Comparison of ENCODE assay signal across 8 cellular contexts in the genomic region with DNA sequence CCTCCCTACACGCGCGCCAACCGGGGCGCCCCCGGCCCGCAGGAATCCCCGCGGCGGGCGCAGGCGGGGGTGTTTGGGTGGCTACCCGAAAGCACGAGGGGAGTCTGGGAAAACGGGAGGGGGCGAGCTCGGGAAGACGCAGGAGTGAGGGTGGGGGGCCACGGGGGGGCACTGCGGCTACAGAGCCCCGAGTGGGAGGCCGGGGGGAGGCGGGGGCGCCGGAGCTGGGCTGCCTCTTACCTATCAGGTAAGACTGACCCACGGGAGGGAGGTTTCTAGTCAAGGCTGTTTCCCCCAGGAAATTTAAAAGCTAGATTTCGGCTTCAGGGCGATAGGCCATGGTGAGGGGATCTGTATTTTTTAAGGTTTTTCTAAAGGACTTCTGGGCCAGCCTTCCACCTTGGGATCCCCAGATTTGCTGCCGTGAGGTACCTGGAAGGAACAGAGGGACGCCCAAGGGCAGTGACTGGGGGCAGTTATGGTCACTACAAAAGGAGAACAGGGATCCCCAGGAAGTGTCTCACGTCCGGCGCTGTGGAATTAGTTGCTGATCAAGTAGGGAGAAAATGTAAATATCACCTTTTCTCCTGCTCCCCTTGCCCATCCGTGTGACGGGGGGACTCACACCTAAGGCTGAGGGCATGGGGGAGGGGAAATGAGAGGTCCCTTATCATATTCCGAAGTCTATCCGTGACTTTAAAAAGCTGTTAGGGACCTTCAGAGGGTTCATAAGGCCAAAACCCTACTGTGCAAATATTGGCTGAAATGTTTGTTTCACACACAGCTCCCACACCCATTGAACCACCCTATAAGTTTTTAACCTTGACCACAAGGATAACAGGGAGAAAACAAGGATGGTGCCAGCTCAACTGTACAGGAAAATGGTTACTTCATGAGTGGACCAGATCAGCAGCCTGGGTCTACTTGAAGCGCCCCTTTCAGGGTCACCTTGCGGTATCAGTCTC. TPM values are rescaled to one million over a fixed set of nuclear protein-coding genes. Genes with fewer than 3 reads are reported as not detected.
DNase-seq lines count a peak whose midpoint lies in the region; ATAC-seq and TF ChIP-seq lines count a peak whose summit lies in the region.

No MANE protein-coding gene starts in this region.

- peaks cover 14% of the 10 kb centered on the region for H3K36me3 ChIP-seq in SK-N-MC (ENCODE audit: insufficient read depth, low read length)

- no peak for ATAC-seq in naive B cell (ENCODE audit: low read depth in 2 of 2)
- ATAC-seq in HG03520 (IDR thresholded peaks at IDR 0.05; ENCODE audit: unreplicated experiment) = no peak
- no peak for ATAC-seq in HG03139 (IDR thresholded peaks at IDR 0.05; ENCODE audit: unreplicated experiment)

- peak overlapping the region; percentile 77 to 97 (median 92) for H3K4me3 Mint-ChIP-seq in naive B cell

- DNase-seq in activated CD4-positive, CD25-positive, alpha-beta regulatory T cell treated with anti-CD3 and anti-CD28 coated beads, Interleukin-2, amount 50 U/mL, for 72 hours = peak; percentile 32
- no peak for DNase-seq in activated CD4-positive, CD25-positive, alpha-beta regulatory T cell (lab: John Stamatoyannopoulos, UW)
- DNase-seq in SK-N-MC (ENCODE audit: low read depth, low spot score) (no peak), epithelial cell of proximal tubule (ENCODE audit: low read depth) (no peak), naive B cell (no peak), NCI-H146 (lab: John Stamatoyannopoulos, UW) (no peak)

- H3K27me3 Mint-ChIP-seq in naive B cell = peaks cover 6 to 8% (median 7%) of the 10 kb centered on the region in 3 donors

- H3K36me3 Mint-ChIP-seq in naive B cell = no peaks in the 10 kb centered on the region

- peaks cover 26 to 44% (median 35%) of the 10 kb centered on the region in 3 donors for H3K4me1 Mint-ChIP-seq in naive B cell

- no peak overlapping the region for H3K27ac ChIP-seq in SK-N-MC

- H3K4me3 ChIP-seq in SK-N-MC (peak overlapping the region; percentile 91), epithelial cell of proximal tubule (ENCODE audit: low read depth, low read length) (peak overlapping the region; percentile 62)

- H3K9ac ChIP-seq in SK-N-MC (ENCODE audit: insufficient read length) = no peak overlapping the region

- peak overlapping the region in 5 of 6 donors; percentile 57 to 92 (median 76) for H3K27ac Mint-ChIP-seq in naive B cell

- no peaks in the 10 kb centered on the region for H3K9me3 ChIP-seq in SK-N-MC (ENCODE audit: low read depth, low read length)

- H3K9me3 Mint-ChIP-seq in naive B cell = no peaks in the 10 kb centered on the region

- TF ChIP-seq CTCF in epithelial cell of proximal tubule (conservative IDR thresholded peaks at IDR 0.05; ENCODE audit: low read depth, low read length) = peak; percentile 8

RNA-seq across cellular contexts. Expression of a gene that starts 0.6 kb away (rescaled TPM):
- total RNA-seq in epithelial cell of proximal tubule = 13.0 and 25.8 TPM in 2 replicates
- polyA plus RNA-seq in naive B cell (ENCODE audit: low read depth in 6 of 6) = 1 to 10 TPM in 1 of 6 donors, under 1 TPM in 5; 0.43 to 2.7 (median 0.73) TPM

RNA-seq across cellular contexts. Expression of a gene that starts 35.6 kb away (rescaled TPM):
- total RNA-seq in epithelial cell of proximal tubule = 11.8 and 14.1 TPM in 2 replicates
- 10 to 100 TPM; 30.6 to 63.5 (median 49.6) TPM for polyA plus RNA-seq in naive B cell (ENCODE audit: low read depth in 6 of 6)
